In the genomic region with DNA sequence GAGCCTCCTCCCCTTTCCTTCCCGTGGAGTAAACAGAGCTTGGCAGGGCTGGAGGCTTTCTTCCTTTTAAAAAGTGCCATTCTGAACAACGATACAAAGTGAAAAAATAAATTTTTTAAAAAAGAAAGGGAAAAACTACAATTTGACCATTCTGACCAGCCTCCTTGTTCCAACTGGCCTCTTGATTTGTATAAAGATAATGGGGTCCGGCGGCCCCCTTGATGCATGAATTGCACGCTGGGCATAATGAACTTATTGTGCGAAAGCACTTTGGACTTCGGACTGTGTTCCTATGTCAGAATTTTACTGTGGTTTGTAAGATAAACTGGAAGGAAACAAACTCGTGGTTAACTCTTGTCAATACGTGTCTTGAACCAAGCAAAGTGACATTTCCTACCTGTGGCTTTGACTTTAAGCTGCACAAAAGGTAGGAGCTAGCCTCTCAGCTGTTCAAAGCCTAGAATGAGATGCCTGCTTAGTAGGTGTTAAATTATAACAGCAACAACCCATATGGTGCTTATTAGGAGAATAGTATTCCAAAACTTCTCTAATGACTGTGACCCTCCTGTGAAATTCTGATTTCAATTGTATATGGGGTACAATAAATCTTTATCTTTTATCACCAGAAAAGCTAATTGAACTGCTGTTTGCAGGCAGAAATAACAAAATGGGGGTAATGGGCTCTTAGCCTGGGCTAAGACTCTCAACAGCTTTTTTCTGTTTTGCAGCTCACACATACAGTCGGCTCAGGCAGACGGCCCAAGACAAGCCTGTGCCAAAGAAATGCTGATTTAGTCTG, we compare ENCODE assay signal across 8 cellular contexts. TPM values are rescaled to one million over a fixed set of nuclear protein-coding genes. Genes with fewer than 3 reads are reported as not detected.
DNase-seq lines count a peak whose midpoint lies in the region; ATAC-seq and TF ChIP-seq lines count a peak whose summit lies in the region.

No MANE protein-coding gene starts in this region.

- TF ChIP-seq CTCF in HFF-Myc (IDR thresholded peaks at IDR 0.05; ENCODE audit: low read depth, low read length, missing control alignments) (no peak), Peyer's patch (IDR thresholded peaks at IDR 0.05) (no peak), mesothelial cell of epicardium (IDR thresholded peaks at IDR 0.05; ENCODE audit: unreplicated experiment) (no peak), uterus (IDR thresholded peaks at IDR 0.05) (no peak)

- DNase-seq in ELF-1 (ENCODE audit: low read depth, low spot score) = peak; percentile 52
- DNase-seq in HFF-Myc (ENCODE audit: extremely low read depth, low read depth) = no peak
- DNase-seq in Peyer's patch = peak in 2 of 3 donors; percentile 37 to 77
- peak; percentile 51 for DNase-seq in dermis blood vessel endothelial cell
- no peak for DNase-seq in mesothelial cell of epicardium (ENCODE audit: low spot score in 2 of 2, unreplicated experiment in 2 of 2)
- peak; percentile 65 for DNase-seq in uterus

- H3K27me3 ChIP-seq in Peyer's patch (no peaks in the 10 kb centered on the region), uterus (no peaks in the 10 kb centered on the region)

- TF ChIP-seq POLR2A in Peyer's patch (IDR thresholded peaks at IDR 0.05) (peak; percentile 17 to 30), uterus (IDR thresholded peaks at IDR 0.05) (peak in 1 of 2 donors; percentile 20), GM18505 (IDR thresholded peaks at IDR 0.05; ENCODE audit: borderline replicate concordance, extremely low read depth, insufficient read depth, insufficient read length) (no peak)

- H3K4me3 Mint-ChIP-seq in mesothelial cell of epicardium = peak overlapping the region; percentile 60

- H3K36me3 ChIP-seq in Peyer's patch = no peaks in the 10 kb centered on the region
- no peaks in the 10 kb centered on the region for H3K36me3 ChIP-seq in uterus

- peaks cover 57% of the 10 kb centered on the region for H3K4me1 Mint-ChIP-seq in mesothelial cell of epicardium

- ATAC-seq in GM18505 (IDR thresholded peaks at IDR 0.05; ENCODE audit: unreplicated experiment) = no peak
- ATAC-seq in GM19467 (IDR thresholded peaks at IDR 0.05; ENCODE audit: unreplicated experiment) = no peak

- H3K9me3 ChIP-seq in Peyer's patch (no peaks in the 10 kb centered on the region), uterus (no peaks in the 10 kb centered on the region)

- H3K27ac ChIP-seq in Peyer's patch (peak overlapping the region; percentile 97 to 100 (median 99)), uterus (peak overlapping the region; percentile 99 to 100)

- intact Hi-C loops in uterus (cut with DNase I; ENCODE audit: low total_unique reads) = loop anchor here (10.0 kb wide), 3 partner anchors 66 to 474 kb away; no protein-coding TSS in a partner anchor

- peaks cover 5% of the 10 kb centered on the region for H3K9me3 Mint-ChIP-seq in mesothelial cell of epicardium

- peak overlapping the region; percentile 96 for H3K27ac Mint-ChIP-seq in mesothelial cell of epicardium

- H3K36me3 Mint-ChIP-seq in mesothelial cell of epicardium = no peaks in the 10 kb centered on the region

- H3K4me3 ChIP-seq in HFF-Myc (replicated peaks; ENCODE audit: low read depth, low read length) (peak overlapping the region; percentile 47), Peyer's patch (peak overlapping the region; percentile 44 to 67 (median 58)), uterus (peak overlapping the region; percentile 6 to 63)

- H3K27me3 Mint-ChIP-seq in mesothelial cell of epicardium (ENCODE audit: low read depth) = no peaks in the 10 kb centered on the region

- H3K4me1 ChIP-seq in Peyer's patch (peaks cover 0 to 46% (median 27%) of the 10 kb centered on the region in 4 donors), uterus (peaks cover 19 to 22% of the 10 kb centered on the region in 2 donors)

RNA-seq across cellular contexts. Expression of a gene that starts 9.4 kb away (rescaled TPM):
- total RNA-seq in Peyer's patch (10 to 100 TPM; 73.4 to 99.6 (median 86.5) TPM), dermis blood vessel endothelial cell (104 and 115 TPM in 2 replicates), mesothelial cell of epicardium (130 to 134 TPM (median 130 TPM) in 3 replicates), uterus (100 to 1,000 TPM in 3 of 4 donors, 10 to 100 TPM in 1; 56.8 to 182 (median 124) TPM)

Comparison
In these comparisons a context has a peak if more than half of its experiments do, and no peak if none do; other contexts are left out.
1. DNase-seq: peak in ELF-1 (single experiment), Peyer's patch (2 of 3), dermis blood vessel endothelial cell (single experiment) and uterus (2 of 2); none in HFF-Myc (single experiment) and mesothelial cell of epicardium (0 of 2).
2. Peak in every context shown above with its lines, with median percentiles within 50 percentile points of each other: H3K4me3 ChIP-seq.